Comparison of ENCODE assay signal across 13 cellular contexts in the genomic region with DNA sequence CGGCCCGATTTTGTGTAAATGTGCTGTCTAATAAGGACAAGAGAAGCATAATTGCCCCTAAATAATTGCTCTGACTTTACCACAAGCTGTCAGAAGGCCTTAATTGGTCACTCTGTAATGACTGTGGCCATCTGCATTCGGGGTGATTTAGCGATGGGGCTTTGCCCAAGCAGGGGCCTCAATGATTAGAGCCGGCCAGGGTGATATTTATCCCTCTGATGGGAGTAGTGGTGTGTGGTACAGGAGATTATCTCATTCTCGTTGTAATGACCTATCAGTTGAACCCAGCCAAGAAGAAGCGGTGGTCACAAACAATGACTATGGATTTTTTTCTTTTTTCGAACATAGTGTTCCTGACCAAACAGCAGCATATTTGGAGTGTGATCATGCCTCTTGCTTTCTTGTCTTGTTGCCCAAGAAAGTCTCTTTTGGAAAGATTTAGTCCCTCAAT.
"Had no signal": no experiment of that assay in that cellular context is flagged by ENCODE, and none has a peak within 500 bp of the region (broad histone marks: within the 10 kb centered on the region; RNA-seq: fewer than 3 reads in every experiment).

No MANE protein-coding gene starts in this region.

- H3K27ac ChIP-seq: adrenal gland, left ventricle myocardium inferior, right atrium auricular region had no signal

- DNase-seq: activated CD4-positive, alpha-beta T cell treated with anti-CD3 and anti-CD28 coated beads, Interleukin-2, amount 10 ng/mL, durations not matched to agents 7 days and 5 days; activated naive CD4-positive, alpha-beta T cell treated with anti-CD3 and anti-CD28 coated beads, Interleukin-2, amount 10 ng/mL, durations not matched to agents 7 days and 5 days; adrenal gland; left ventricle myocardium inferior; mesenchymal stem cell; naive thymus-derived CD8-positive, alpha-beta T cell; stimulated activated CD4-positive, alpha-beta T cell treated with anti-CD3 and anti-CD28 coated beads, Interleukin-4, amount 100 ng/mL, for 4 hours; stimulated activated CD8-positive, alpha-beta memory T cell treated with anti-CD3 and anti-CD28 coated beads, Interleukin-4, amount 100 ng/mL, for 48 hours; stimulated activated naive CD8-positive, alpha-beta T cell treated with anti-CD3 and anti-CD28 coated beads, Interleukin-15, Interleukin-2, amounts not matched to agents 100 U/mL and 50 U/mL, for 24 hours; T-helper 17 cell had no signal

- H3K27ac Mint-ChIP-seq: activated CD4-positive, alpha-beta T cell treated with anti-CD3 and anti-CD28 coated beads, Interleukin-2, amount 10 ng/mL, durations not matched to agents 7 days and 5 days; activated naive CD4-positive, alpha-beta T cell treated with anti-CD3 and anti-CD28 coated beads, Interleukin-2, amount 10 ng/mL, durations not matched to agents 7 days and 5 days; T-helper 17 cell; type B pancreatic cell had no signal

- H3K4me3 Mint-ChIP-seq: activated CD4-positive, alpha-beta T cell treated with anti-CD3 and anti-CD28 coated beads, Interleukin-2, amount 10 ng/mL, durations not matched to agents 7 days and 5 days; activated naive CD4-positive, alpha-beta T cell treated with anti-CD3 and anti-CD28 coated beads, Interleukin-2, amount 10 ng/mL, durations not matched to agents 7 days and 5 days; naive thymus-derived CD8-positive, alpha-beta T cell; T-helper 17 cell; type B pancreatic cell had no signal

- ATAC-seq: naive thymus-derived CD8-positive, alpha-beta T cell; stimulated activated naive CD8-positive, alpha-beta T cell treated with anti-CD3 and anti-CD28 coated beads, Interleukin-15, Interleukin-2, amounts not matched to agents 100 U/mL and 50 U/mL, for 24 hours; T-helper 17 cell had no signal

- H3K4me1 Mint-ChIP-seq: activated CD4-positive, alpha-beta T cell treated with anti-CD3 and anti-CD28 coated beads, Interleukin-2, amount 10 ng/mL, durations not matched to agents 7 days and 5 days; activated naive CD4-positive, alpha-beta T cell treated with anti-CD3 and anti-CD28 coated beads, Interleukin-2, amount 10 ng/mL, durations not matched to agents 7 days and 5 days had no signal

- H3K9me3 ChIP-seq: adrenal gland, left ventricle myocardium inferior, right atrium auricular region had no signal

- H3K4me3 ChIP-seq: adrenal gland, left ventricle myocardium inferior, right atrium auricular region, skin epidermis had no signal

- H3K27me3 Mint-ChIP-seq: activated CD4-positive, alpha-beta T cell treated with anti-CD3 and anti-CD28 coated beads, Interleukin-2, amount 10 ng/mL, durations not matched to agents 7 days and 5 days; activated naive CD4-positive, alpha-beta T cell treated with anti-CD3 and anti-CD28 coated beads, Interleukin-2, amount 10 ng/mL, durations not matched to agents 7 days and 5 days; naive thymus-derived CD8-positive, alpha-beta T cell; T-helper 17 cell had no signal

- H3K9me3 Mint-ChIP-seq: activated CD4-positive, alpha-beta T cell treated with anti-CD3 and anti-CD28 coated beads, Interleukin-2, amount 10 ng/mL, durations not matched to agents 7 days and 5 days; activated naive CD4-positive, alpha-beta T cell treated with anti-CD3 and anti-CD28 coated beads, Interleukin-2, amount 10 ng/mL, durations not matched to agents 7 days and 5 days; naive thymus-derived CD8-positive, alpha-beta T cell; type B pancreatic cell had no signal

- H3K36me3 Mint-ChIP-seq: type B pancreatic cell had no signal
